ENCODE assay signal across 8 cellular contexts in the genomic region with DNA sequence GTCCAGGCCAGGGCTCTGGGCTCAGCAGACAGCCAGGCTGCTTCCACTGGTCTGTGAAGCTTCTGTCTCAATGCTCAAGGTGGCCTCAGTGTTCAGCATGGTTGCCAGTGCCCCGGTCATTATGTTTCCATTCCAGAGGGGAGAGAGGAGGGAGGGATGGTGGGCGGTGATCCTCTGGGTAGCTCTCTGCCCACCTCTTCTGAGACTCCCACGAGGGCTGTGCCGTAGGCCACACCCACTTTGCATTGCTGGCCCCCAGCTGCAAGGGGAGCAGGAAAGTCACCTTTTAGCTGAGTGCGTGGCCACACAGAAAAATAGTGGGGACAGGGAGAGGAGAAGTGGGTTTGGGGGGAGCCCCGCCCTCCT. TPM values are rescaled to one million over a fixed set of nuclear protein-coding genes. Genes with fewer than 3 reads are reported as not detected.
DNase-seq lines count a peak whose midpoint lies in the region; ATAC-seq and TF ChIP-seq lines count a peak whose summit lies in the region.

No MANE protein-coding gene starts in this region.

- H3K27ac ChIP-seq in Panc1 (ENCODE audit: low read length), result peak overlapping the region; percentile 89
- peak overlapping the region; percentile 92 to 96 (median 93) for H3K27ac ChIP-seq in esophagus muscularis mucosa (replicated peaks in 1 of 4)
- peak overlapping the region; percentile 72 for H3K27ac ChIP-seq in neuronal stem cell (replicated peaks; ENCODE audit: low read length)

- H3K14ac ChIP-seq in neuronal stem cell (ENCODE audit: low read length), result peak overlapping the region; percentile 89

- no peaks in the 10 kb centered on the region for H3K27me3 ChIP-seq in Caco-2 (replicated peaks; ENCODE audit: control insufficient read depth, insufficient read depth, low read length)
- H3K27me3 ChIP-seq in Panc1 (ENCODE audit: control insufficient read depth, insufficient read depth, low read length), result no peaks in the 10 kb centered on the region
- H3K27me3 ChIP-seq in esophagus muscularis mucosa, result no peaks in the 10 kb centered on the region
- no peaks in the 10 kb centered on the region for H3K27me3 ChIP-seq in neuronal stem cell (ENCODE audit: control insufficient read depth in 3 of 3, insufficient read depth in 3 of 3, low read depth in 1 of 3, low read length in 3 of 3)

- no peak for TF ChIP-seq CTCF in Caco-2 (IDR thresholded peaks at IDR 0.05; ENCODE audit: insufficient read depth in 1 of 2, low read depth in 1 of 2, low read length in 1 of 2, severe bottlenecking in 1 of 2, unreplicated experiment in 1 of 2)
- TF ChIP-seq CTCF in Panc1 (IDR thresholded peaks at IDR 0.05), result no peak
- TF ChIP-seq CTCF in esophagus muscularis mucosa (IDR thresholded peaks at IDR 0.05), result no peak

- intact Hi-C loops in Caco-2 (cut with micrococcal nuclease; ENCODE audit: unreplicated experiment), result no loop called here
- intact Hi-C loops in Panc1 (cut with micrococcal nuclease; ENCODE audit: unreplicated experiment), result no loop called here
- intact Hi-C loops in esophagus muscularis mucosa (cut with DNase I), result no loop called here

- H2AFZ ChIP-seq in neuronal stem cell (ENCODE audit: low read length), result peak overlapping the region; percentile 80

- H3K4me2 ChIP-seq in neuronal stem cell (ENCODE audit: insufficient read depth, low read length, poor library complexity, severe bottlenecking), result no peak overlapping the region

- H3K36me3 Mint-ChIP-seq in Caco-2 (ENCODE audit: insufficient read depth, unreplicated experiment), result peaks cover 42% of the 10 kb centered on the region

- H3K18ac ChIP-seq in neuronal stem cell (ENCODE audit: low read length), result peak overlapping the region; percentile 99

- H2AK5ac ChIP-seq in neuronal stem cell (ENCODE audit: low read depth, low read length), result peak overlapping the region; percentile 86

- CTCF ChIA-PET in Caco-2 (lab: Charles Lee), result no interaction called here
- CTCF ChIA-PET in Panc1 (lab: Charles Lee), result interaction anchor here (0.7 kb wide), 1 partner anchor 12 kb away, joined by 3 read pairs; no protein-coding TSS in a partner anchor

- H3K9me3 Mint-ChIP-seq in Caco-2 (ENCODE audit: unreplicated experiment), result no peaks in the 10 kb centered on the region

- peak overlapping the region; percentile 12 for H3K27ac Mint-ChIP-seq in Caco-2 (ENCODE audit: unreplicated experiment)

- no peaks in the 10 kb centered on the region for H3K4me1 Mint-ChIP-seq in Caco-2 (ENCODE audit: low read depth, unreplicated experiment)

- no peak for TF ChIP-seq POLR2A in esophagus muscularis mucosa (IDR thresholded peaks at IDR 0.05; ENCODE audit: low read depth)

- H2BK15ac ChIP-seq in neuronal stem cell (ENCODE audit: low read length), result no peak overlapping the region

- H3K4me3 ChIP-seq in Caco-2 (ENCODE audit: low read depth, low read length) (no peak overlapping the region), Panc1 (ENCODE audit: low read depth in 2 of 2, low read length in 2 of 2) (peak overlapping the region; percentile 39 to 66), esophagus muscularis mucosa (peak overlapping the region; percentile 54 to 66 (median 58)), neuronal stem cell (ENCODE audit: low read length in 2 of 2) (peak overlapping the region in 1 of 2 donors; percentile 41)

- H3K4ac ChIP-seq in neuronal stem cell (ENCODE audit: low read length), result peak overlapping the region; percentile 98

- H3K9ac ChIP-seq in neuronal stem cell (ENCODE audit: low read depth, low read length, poor library complexity), result peak overlapping the region; percentile 84

- no peaks in the 10 kb centered on the region; the same call in 1 of the 2 replicates for H3K36me3 ChIP-seq in Caco-2 (ENCODE audit: control insufficient read depth, insufficient read depth, low read length)
- no peaks in the 10 kb centered on the region for H3K36me3 ChIP-seq in Panc1 (ENCODE audit: control insufficient read depth, insufficient read depth, low read length)
- H3K36me3 ChIP-seq in esophagus muscularis mucosa, result peaks cover 0 to 16% (median 8%) of the 10 kb centered on the region in 4 donors
- peaks cover 5 to 54% of the 10 kb centered on the region in 2 donors for H3K36me3 ChIP-seq in neuronal stem cell (replicated peaks in 1 of 2; ENCODE audit: control insufficient read depth in 2 of 2, insufficient read depth in 2 of 2, low read length in 2 of 2)

- peak overlapping the region; percentile 98 for H2BK12ac ChIP-seq in neuronal stem cell (ENCODE audit: low read length)

- H3K23ac ChIP-seq in neuronal stem cell (ENCODE audit: low read depth, low read length, poor library complexity), result peak overlapping the region; percentile 98

- no peak overlapping the region for H2BK120ac ChIP-seq in neuronal stem cell (ENCODE audit: low read depth, low read length)

- no TSS peak for BruUV-seq in Caco-2 (replicated peaks; lab: Mats Ljungman, UMichigan)
- BruUV-seq in Panc1 (replicated peaks; lab: Mats Ljungman, UMichigan), result no TSS peak

- no peak overlapping the region for H3K4me3 Mint-ChIP-seq in Caco-2 (ENCODE audit: unreplicated experiment)

- H3K79me1 ChIP-seq in neuronal stem cell (ENCODE audit: low read depth, low read length), result peaks cover 21% of the 10 kb centered on the region

- peak overlapping the region; percentile 66 for H2BK5ac ChIP-seq in neuronal stem cell (ENCODE audit: low read length)

- POLR2A ChIA-PET in Caco-2 (lab: Charles Lee), result interaction anchor here (0.6 kb wide), 1 partner anchor 10 kb away, joined by 4 read pairs; no protein-coding TSS in a partner anchor
- POLR2A ChIA-PET in Panc1 (lab: Charles Lee), result no interaction called here

- H3K4me1 ChIP-seq in Caco-2 (no peaks in the 10 kb centered on the region), Panc1 (ENCODE audit: control insufficient read depth, insufficient read depth, low read length) (peaks cover 13% of the 10 kb centered on the region), esophagus muscularis mucosa (peaks cover 57 to 91% (median 72%) of the 10 kb centered on the region in 4 donors), neuronal stem cell (ENCODE audit: control insufficient read depth in 2 of 2, insufficient read depth in 1 of 2, low read depth in 1 of 2, low read length in 2 of 2) (peaks cover 12 to 18% of the 10 kb centered on the region in 2 donors)

- H3K27me3 Mint-ChIP-seq in Caco-2 (ENCODE audit: insufficient read depth, unreplicated experiment), result no peaks in the 10 kb centered on the region

- ATAC-seq in GM21526 (IDR thresholded peaks at IDR 0.05; ENCODE audit: low FRiP score, unreplicated experiment), result peak; percentile 22
- ATAC-seq in Panc1, result peak; percentile 67
- no peak for ATAC-seq in HG03432 (IDR thresholded peaks at IDR 0.05; ENCODE audit: unreplicated experiment)

- H4K91ac ChIP-seq in neuronal stem cell (ENCODE audit: low read depth, low read length, poor library complexity), result peak overlapping the region; percentile 85

- in situ Hi-C loops in Panc1 (cut with HindIII; ENCODE audit: low pct_unique_long_range_greater_than_20kb, low sequenced_read_pairs), result no loop called here

- no peak for TF ChIP-seq EP300 in esophagus muscularis mucosa (IDR thresholded peaks at IDR 0.05)

- DNase-seq in Caco-2, result no peak
- DNase-seq in Panc1 (ENCODE audit: low read depth, low spot score), result no peak
- no peak for DNase-seq in esophagus muscularis mucosa (ENCODE audit: extremely low spot score)
- DNase-seq in neuronal stem cell (ENCODE audit: low spot score), result no peak
- DNase-seq in GF-D8 (lab: John Stamatoyannopoulos, UW), result no peak
- no peak for DNase-seq in activated gamma-delta T cell (lab: John Stamatoyannopoulos, UW)

- no peaks in the 10 kb centered on the region for H3K9me3 ChIP-seq in Caco-2
- H3K9me3 ChIP-seq in Panc1 (ENCODE audit: control insufficient read depth, insufficient read depth, low read depth, low read length), result no peaks in the 10 kb centered on the region
- H3K9me3 ChIP-seq in esophagus muscularis mucosa, result no peaks in the 10 kb centered on the region
- H3K9me3 ChIP-seq in neuronal stem cell (replicated peaks in 1 of 2; ENCODE audit: control insufficient read depth in 2 of 2, insufficient read depth in 1 of 2, low read depth in 1 of 2, low read length in 2 of 2), result no peaks in the 10 kb centered on the region

- H4K8ac ChIP-seq in neuronal stem cell (ENCODE audit: low read depth, low read length), result no peak overlapping the region

- whole genome bisulfite sequencing in esophagus muscularis mucosa, result 28% methylated on average over 3 of the region's 6 CpGs
- no CpG with 5 or more reads among the region's 6 CpGs for WGBS in neuronal stem cell (ENCODE audit: extremely low coverage in 2 of 2, insufficient read length in 2 of 2, insufficient replicate concordance in 1 of 2), 2 donors

RNA-seq across cellular contexts. Expression of gene FOXK1, which starts 42.5 kb away (rescaled TPM):
- total RNA-seq in Caco-2 (2022) (50.8 and 51.2 TPM in 2 replicates), Panc1 (2021; ENCODE audit: unreplicated experiment) (72.7 TPM), esophagus muscularis mucosa (10 to 100 TPM; 23.4 to 46.1 (median 36.3) TPM)
- 17.7 TPM for polyA plus RNA-seq in Panc1 (2012; ENCODE audit: insufficient read length)
- polyA plus RNA-seq in neuronal stem cell (2013, experiment 1 of 2), result 7.6 TPM
- polyA plus RNA-seq in neuronal stem cell (2013, experiment 2 of 2), result 8.2 TPM

RNA-seq across cellular contexts. Expression of gene AP5Z1, which starts 50.8 kb away (rescaled TPM):
- total RNA-seq in Caco-2 (2022), result 64.7 and 66.8 TPM in 2 replicates
- 100.0 TPM for total RNA-seq in Panc1 (2021; ENCODE audit: unreplicated experiment)
- 91.5 TPM for polyA plus RNA-seq in Panc1 (2012; ENCODE audit: insufficient read length)
- 10 to 100 TPM; 25.7 to 37.3 (median 31.5) TPM for total RNA-seq in esophagus muscularis mucosa
- 6.0 TPM for polyA plus RNA-seq in neuronal stem cell (2013, experiment 1 of 2)
- polyA plus RNA-seq in neuronal stem cell (2013, experiment 2 of 2), result 6.1 TPM
